In genomic region chr3:143507735-143508580, GRCh38 we compare ENCODE assay signal across 14 cellular contexts.
DNase-seq lines count a peak whose midpoint lies in the region; ATAC-seq, FAIRE-seq and TF ChIP-seq lines count a peak whose summit lies in the region.
"Had no signal": no experiment of that assay in that cellular context is flagged by ENCODE, and none has a peak within 500 bp of the region (broad histone marks: within the 10 kb centered on the region; RNA-seq: fewer than 3 reads in every experiment).

No MANE protein-coding gene starts in this region.

- no peaks in the 10 kb centered on the region for H3K27me3 Mint-ChIP-seq in activated T-cell treated with anti-CD3 and anti-CD28 coated beads, Interleukin-2, amount 50 U/mL, for 24 hours
- H3K27me3 Mint-ChIP-seq: stimulated activated naive CD8-positive, alpha-beta T cell treated with anti-CD3 and anti-CD28 coated beads, Interleukin-15, Interleukin-2, amounts not matched to agents 100 ng/mL and 50 ng/mL, for 24 hours had no signal

- no peak for ATAC-seq in pancreas
- ATAC-seq: activated naive CD4-positive, alpha-beta T cell treated with anti-CD3 and anti-CD28 coated beads, Interleukin-2, amount 50 U/mL, for 72 hours had no signal

- no peak overlapping the region for H3K4me3 Mint-ChIP-seq in activated T-cell treated with anti-CD3 and anti-CD28 coated beads, Interleukin-2, amount 50 U/mL, for 24 hours
- H3K4me3 Mint-ChIP-seq: stimulated activated naive CD8-positive, alpha-beta T cell treated with anti-CD3 and anti-CD28 coated beads, Interleukin-15, Interleukin-2, amounts not matched to agents 100 ng/mL and 50 ng/mL, for 24 hours had no signal

- in situ Hi-C loops in astrocyte of the cerebellum (cut with HindIII; ENCODE audit: low sequenced_read_pairs), result no loop called here

- H3K4me1 Mint-ChIP-seq in activated T-cell treated with anti-CD3 and anti-CD28 coated beads, Interleukin-2, amount 50 U/mL, for 24 hours (ENCODE audit: low read depth), result no peaks in the 10 kb centered on the region

- no peaks in the 10 kb centered on the region for H3K27me3 ChIP-seq in pancreas

- no peak overlapping the region for H3K27ac ChIP-seq in pancreas
- H3K27ac ChIP-seq: prostate gland had no signal

- H3K36me3 ChIP-seq in pancreas, result no peaks in the 10 kb centered on the region
- H3K36me3 ChIP-seq: prostate gland had no signal

- TF ChIP-seq POLR2A in H54 (IDR thresholded peaks at IDR 0.05; ENCODE audit: low read depth, low read length), result no peak

- no peaks in the 10 kb centered on the region for H3K9me3 Mint-ChIP-seq in activated T-cell treated with anti-CD3 and anti-CD28 coated beads, Interleukin-2, amount 50 U/mL, for 24 hours
- H3K9me3 Mint-ChIP-seq: activated naive CD4-positive, alpha-beta T cell treated with anti-CD3 and anti-CD28 coated beads, Interleukin-2, amount 50 U/mL, for 72 hours; stimulated activated naive CD8-positive, alpha-beta T cell treated with anti-CD3 and anti-CD28 coated beads, Interleukin-15, Interleukin-2, amounts not matched to agents 100 ng/mL and 50 ng/mL, for 24 hours had no signal

- H3K4me3 ChIP-seq in astrocyte of the cerebellum (ENCODE audit: low read depth, low read length) (no peak overlapping the region), pancreas (no peak overlapping the region)
- H3K4me3 ChIP-seq: prostate gland had no signal

- intact Hi-C loops in pancreas (cut with DNase I), result no loop called here

- no peak for TF ChIP-seq CTCF in astrocyte of the cerebellum (IDR thresholded peaks at IDR 0.05; ENCODE audit: low read depth, low read length, missing control alignments)
- TF ChIP-seq CTCF in pancreas (IDR thresholded peaks at IDR 0.05), result no peak

- H3K9me3 ChIP-seq in pancreas, result no peaks in the 10 kb centered on the region
- H3K9me3 ChIP-seq: prostate gland had no signal

- H3K4me1 ChIP-seq in pancreas, result no peaks in the 10 kb centered on the region
- H3K4me1 ChIP-seq: prostate gland had no signal

- H3K27ac Mint-ChIP-seq in activated T-cell treated with anti-CD3 and anti-CD28 coated beads, Interleukin-2, amount 50 U/mL, for 24 hours, result no peak overlapping the region
- H3K27ac Mint-ChIP-seq: activated naive CD4-positive, alpha-beta T cell treated with anti-CD3 and anti-CD28 coated beads, Interleukin-2, amount 50 U/mL, for 72 hours; stimulated activated naive CD8-positive, alpha-beta T cell treated with anti-CD3 and anti-CD28 coated beads, Interleukin-15, Interleukin-2, amounts not matched to agents 100 ng/mL and 50 ng/mL, for 24 hours had no signal

- no peaks in the 10 kb centered on the region for H3K36me3 Mint-ChIP-seq in activated T-cell treated with anti-CD3 and anti-CD28 coated beads, Interleukin-2, amount 50 U/mL, for 24 hours (ENCODE audit: low read depth)
- H3K36me3 Mint-ChIP-seq: activated naive CD4-positive, alpha-beta T cell treated with anti-CD3 and anti-CD28 coated beads, Interleukin-2, amount 50 U/mL, for 72 hours had no signal

- DNase-seq in H54 (ENCODE audit: insufficient read length, low spot score), result peak; percentile 6
- peak; percentile 19 for DNase-seq in astrocyte of the cerebellum (ENCODE audit: low read depth)
- DNase-seq in iris pigment epithelial cell (ENCODE audit: low read depth), result peak; percentile 92
- peak; percentile 15 for DNase-seq in urothelium cell line (ENCODE audit: low spot score)
- DNase-seq in activated T-cell treated with anti-CD3 and anti-CD28 coated beads, Interleukin-2, amount 50 U/mL, for 24 hours, result no peak
- no peak for DNase-seq in pancreas
- no peak for DNase-seq in putamen (ENCODE audit: low spot score)
- DNase-seq: activated CD8-positive, alpha-beta memory T cell treated with anti-CD3 and anti-CD28 coated beads for 24 hours; DMS153; hippocampal formation; stimulated activated CD4-positive, alpha-beta T cell treated with anti-CD3 and anti-CD28 coated beads, Interleukin-4, amount 100 ng/mL, for 1 hour had no signal

- FAIRE-seq in H54 (lab: Jason Lieb, UNC) (peak; percentile 95), urothelium cell line (lab: Jason Lieb, UNC) (no peak), pancreas (lab: Jason Lieb, UNC) (no peak)

- 77 to 80% methylated on average over 3 of the region's 3 CpGs for WGBS in pancreas, 2 donors

Comparison
In these comparisons a context has a peak if more than half of its experiments do, and no peak if none do; other contexts are left out.
1. DNase-seq: peak in H54 (single experiment), astrocyte of the cerebellum (single experiment), iris pigment epithelial cell (single experiment) and urothelium cell line (single experiment); none in activated T-cell treated with anti-CD3 and anti-CD28 coated beads, Interleukin-2, amount 50 U/mL, for 24 hours (single experiment), pancreas (0 of 6) and putamen (single experiment).